In genomic region chr4:1903035-1903434, GRCh38 we compare ENCODE assay signal across 16 cellular contexts. TPM values are rescaled to one million over a fixed set of nuclear protein-coding genes. Genes with fewer than 3 reads are reported as not detected.
DNase-seq lines count a peak whose midpoint lies in the region; ATAC-seq and TF ChIP-seq lines count a peak whose summit lies in the region.
"Had no signal": no experiment of that assay in that cellular context is flagged by ENCODE, and none has a peak within 500 bp of the region (broad histone marks: within the 10 kb centered on the region; RNA-seq: fewer than 3 reads in every experiment).

No MANE protein-coding gene starts in this region.

- no peaks in the 10 kb centered on the region for H3K27me3 ChIP-seq in Caco-2 (replicated peaks; ENCODE audit: control insufficient read depth, insufficient read depth, low read length)

- ATAC-seq in memory B cell (ENCODE audit: low read depth) = no peak
- no peak for ATAC-seq in HG02885 (IDR thresholded peaks at IDR 0.05; ENCODE audit: poor library complexity, unreplicated experiment)
- ATAC-seq: Panc1, Right ventricle myocardium inferior had no signal

- no TSS peak for BruUV-seq in Caco-2 (replicated peaks; lab: Mats Ljungman, UMichigan)

- CTCF ChIA-PET in activated naive CD4-positive, alpha-beta T cell treated with anti-CD3 and anti-CD28 coated beads for 36 hours (lab: Charles Lee) = interaction anchor here (1.8 kb wide), 1 partner anchor 41 kb away, joined by 4 read pairs; no protein-coding TSS in a partner anchor
- CTCF ChIA-PET in Caco-2 (lab: Charles Lee) (no interaction called here), RWPE1 (lab: Yijun Ruan, JAX) (no interaction called here)

- peaks cover 73% of the 10 kb centered on the region for H3K36me3 Mint-ChIP-seq in activated naive CD4-positive, alpha-beta T cell treated with anti-CD3 and anti-CD28 coated beads for 36 hours (ENCODE audit: low read depth)
- H3K36me3 Mint-ChIP-seq in Caco-2 (ENCODE audit: insufficient read depth, unreplicated experiment) = peaks cover 83% of the 10 kb centered on the region
- peaks cover 20% of the 10 kb centered on the region for H3K36me3 Mint-ChIP-seq in memory B cell

- intact Hi-C loops in activated naive CD4-positive, alpha-beta T cell treated with anti-CD3 and anti-CD28 coated beads for 36 hours (cut with micrococcal nuclease) = no loop called here
- intact Hi-C loops in Caco-2 (cut with micrococcal nuclease; ENCODE audit: unreplicated experiment) = no loop called here

- peak; percentile 22 for DNase-seq in activated naive CD4-positive, alpha-beta T cell treated with anti-CD3 and anti-CD28 coated beads for 36 hours
- no peak for DNase-seq in activated naive CD4-positive, alpha-beta T cell treated with Interleukin-2 at 50 U/mL for 16 hours
- no peak for DNase-seq in Caco-2
- DNase-seq in RWPE1 (ENCODE audit: low spot score) = no peak
- DNase-seq in memory B cell (ENCODE audit: low spot score in 2 of 2) = no peak
- no peak for DNase-seq in NCI-H1048 (lab: John Stamatoyannopoulos, UW)
- no peak for DNase-seq in midbrain (lab: John Stamatoyannopoulos, UW)
- DNase-seq: CD4-positive, alpha-beta T cell; DMS79; NCI-H1092; NCI-H2081 treated with DMSO at 0.1 percent for 48 hours; NCI-H524 treated with DMSO at 0.1 percent for 48 hours had no signal

- H3K27me3 Mint-ChIP-seq in activated naive CD4-positive, alpha-beta T cell treated with anti-CD3 and anti-CD28 coated beads for 36 hours (ENCODE audit: low read depth) = no peaks in the 10 kb centered on the region
- H3K27me3 Mint-ChIP-seq in Caco-2 (ENCODE audit: insufficient read depth, unreplicated experiment) (no peaks in the 10 kb centered on the region), memory B cell (no peaks in the 10 kb centered on the region)
- H3K27me3 Mint-ChIP-seq: B cell; CD4-positive, alpha-beta T cell had no signal

- H3K9me3 Mint-ChIP-seq in activated naive CD4-positive, alpha-beta T cell treated with anti-CD3 and anti-CD28 coated beads for 36 hours = no peaks in the 10 kb centered on the region
- no peaks in the 10 kb centered on the region for H3K9me3 Mint-ChIP-seq in Caco-2 (ENCODE audit: unreplicated experiment)
- H3K9me3 Mint-ChIP-seq in memory B cell = no peaks in the 10 kb centered on the region
- H3K9me3 Mint-ChIP-seq: CD4-positive, alpha-beta T cell had no signal

- no peak overlapping the region for H3K4me3 Mint-ChIP-seq in activated naive CD4-positive, alpha-beta T cell treated with anti-CD3 and anti-CD28 coated beads for 36 hours
- H3K4me3 Mint-ChIP-seq in Caco-2 (ENCODE audit: unreplicated experiment) (no peak overlapping the region), memory B cell (no peak overlapping the region)
- H3K4me3 Mint-ChIP-seq: B cell; CD4-positive, alpha-beta T cell had no signal

- H3K36me3 ChIP-seq in Caco-2 (ENCODE audit: control insufficient read depth, insufficient read depth, low read length) = peaks cover 3% of the 10 kb centered on the region

- H3K27ac ChIP-seq in RWPE1 = peak overlapping the region; percentile 35

- H3K27ac Mint-ChIP-seq in activated naive CD4-positive, alpha-beta T cell treated with anti-CD3 and anti-CD28 coated beads for 36 hours = no peak overlapping the region
- peak overlapping the region; percentile 64 for H3K27ac Mint-ChIP-seq in Caco-2 (ENCODE audit: unreplicated experiment)
- peak overlapping the region; percentile 33 for H3K27ac Mint-ChIP-seq in memory B cell
- H3K27ac Mint-ChIP-seq: B cell; CD4-positive, alpha-beta T cell had no signal

- POLR2A ChIA-PET in Caco-2 (lab: Charles Lee) = no interaction called here
- POLR2A ChIA-PET in RWPE1 (lab: Yijun Ruan, JAX; ENCODE audit: low non-redundant PET) = no interaction called here

- no peak overlapping the region for H3K4me3 ChIP-seq in Caco-2 (ENCODE audit: low read depth, low read length)

- no peak for TF ChIP-seq CTCF in Caco-2 (IDR thresholded peaks at IDR 0.05; ENCODE audit: insufficient read depth in 1 of 2, low read depth in 1 of 2, low read length in 1 of 2, severe bottlenecking in 1 of 2, unreplicated experiment in 1 of 2)
- no peak for TF ChIP-seq CTCF in RWPE1 (conservative IDR thresholded peaks at IDR 0.05; ENCODE audit: low read depth)

- peaks cover 16% of the 10 kb centered on the region for H3K4me1 ChIP-seq in Caco-2

- H3K4me1 Mint-ChIP-seq in activated naive CD4-positive, alpha-beta T cell treated with anti-CD3 and anti-CD28 coated beads for 36 hours (ENCODE audit: low read depth) = peaks cover 27% of the 10 kb centered on the region
- H3K4me1 Mint-ChIP-seq in Caco-2 (ENCODE audit: low read depth, unreplicated experiment) (peaks cover 14% of the 10 kb centered on the region), memory B cell (peaks cover 8% of the 10 kb centered on the region)

- no peaks in the 10 kb centered on the region for H3K9me3 ChIP-seq in Caco-2

RNA-seq across cellular contexts. Expression of gene NSD2, which starts 31.8 kb away (rescaled TPM):
- total RNA-seq in activated naive CD4-positive, alpha-beta T cell treated with anti-CD3 and anti-CD28 coated beads for 36 hours = 100 to 1,000 TPM; 246 to 250 TPM
- 113 and 122 TPM in 2 replicates for total RNA-seq in Caco-2 (2022)

RNA-seq across cellular contexts. Expression of gene LETM1, which starts 47.1 kb away (rescaled TPM):
- 10 to 100 TPM; 36.3 to 40.5 TPM for total RNA-seq in activated naive CD4-positive, alpha-beta T cell treated with anti-CD3 and anti-CD28 coated beads for 36 hours
- total RNA-seq in Caco-2 (2022) = 63.9 and 68.9 TPM in 2 replicates
